Comparison of ENCODE assay signal across 9 cellular contexts in the genomic region with DNA sequence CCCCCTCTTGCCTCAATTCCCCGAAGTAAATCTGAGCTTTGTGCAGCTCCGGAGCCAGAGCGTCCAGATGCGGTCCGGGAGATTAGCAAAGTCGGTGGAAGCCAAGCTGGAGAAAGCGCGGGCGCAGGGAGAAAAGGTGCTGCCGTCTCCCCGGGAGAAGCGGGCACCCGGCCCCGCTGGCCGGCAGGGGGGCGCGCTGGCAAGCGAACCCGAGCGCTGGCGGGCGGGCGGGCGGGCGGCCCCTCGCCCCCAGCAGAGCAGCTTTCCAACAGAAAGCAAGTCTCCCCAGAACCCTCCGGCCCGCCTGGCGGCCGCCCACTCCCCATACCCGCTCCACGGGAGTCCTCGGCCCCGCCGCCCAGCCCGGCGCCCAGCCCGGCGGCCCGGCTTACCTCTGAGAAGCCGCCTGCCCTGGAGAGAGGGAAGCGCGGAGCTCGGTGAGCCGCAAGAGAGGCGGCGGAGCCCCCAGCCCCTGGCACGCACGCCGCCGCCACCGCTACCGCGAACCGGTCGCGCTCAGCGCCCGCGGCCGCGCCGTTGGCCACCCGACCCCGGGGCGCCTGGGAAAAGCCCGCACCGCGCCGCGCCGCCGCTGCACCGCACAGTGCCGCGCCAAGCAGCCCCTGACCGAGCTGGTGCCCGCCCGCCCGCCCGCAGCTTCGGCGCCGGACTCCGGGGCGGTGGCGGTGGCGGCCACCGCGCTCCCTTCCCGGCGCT. TPM values are rescaled to one million over a fixed set of nuclear protein-coding genes. Genes with fewer than 3 reads are reported as not detected.
DNase-seq lines count a peak whose midpoint lies in the region; ATAC-seq, FAIRE-seq and TF ChIP-seq lines count a peak whose summit lies in the region.
"Had no signal": no experiment of that assay in that cellular context is flagged by ENCODE, and none has a peak within 500 bp of the region (broad histone marks: within the 10 kb centered on the region; RNA-seq: fewer than 3 reads in every experiment).

No MANE protein-coding gene starts in this region.

- H3K36me3 Mint-ChIP-seq in endodermal cell (ENCODE audit: low read depth): no peaks in the 10 kb centered on the region

- H3K4me3 ChIP-seq in AG10803 (ENCODE audit: low read length) (peak overlapping the region; percentile 52), OCI-LY3 (ENCODE audit: low read length) (peak overlapping the region; percentile 76), endodermal cell (ENCODE audit: low read length) (peak overlapping the region; percentile 56), pancreas (peak overlapping the region; percentile 18 to 55 (median 36))
- H3K4me3 ChIP-seq: mucosa of descending colon had no signal

- H4K20me1 ChIP-seq in OCI-LY3 (ENCODE audit: insufficient read depth, low read length): no peaks in the 10 kb centered on the region

- peaks cover 27% of the 10 kb centered on the region for H3K27me3 ChIP-seq in OCI-LY3 (ENCODE audit: low read depth, low read length)
- peaks cover 87% of the 10 kb centered on the region for H3K27me3 ChIP-seq in endodermal cell (ENCODE audit: control insufficient read depth, insufficient read depth, low read length, poor library complexity, severe bottlenecking)
- peaks cover 5 to 45% (median 8%) of the 10 kb centered on the region in 4 donors for H3K27me3 ChIP-seq in pancreas

- H3K4me2 ChIP-seq in OCI-LY3 (ENCODE audit: low read length): peak overlapping the region; percentile 84

- peaks cover 87% of the 10 kb centered on the region for H3K27me3 Mint-ChIP-seq in endodermal cell (ENCODE audit: insufficient read depth)

- peak; percentile 9 for ATAC-seq in GM19324 (IDR thresholded peaks at IDR 0.05; ENCODE audit: low FRiP score, unreplicated experiment)
- peak in 2 of 4 donors; percentile 2 to 6 for ATAC-seq in pancreas

- H3K27ac ChIP-seq in OCI-LY3 (ENCODE audit: low read length) (no peak overlapping the region), endodermal cell (ENCODE audit: low read depth, low read length) (no peak overlapping the region), pancreas (no peak overlapping the region)

- H3K9me3 ChIP-seq in OCI-LY3 (ENCODE audit: insufficient read depth, low read length) (no peaks in the 10 kb centered on the region), endodermal cell (ENCODE audit: control insufficient read depth, low read length) (no peaks in the 10 kb centered on the region), pancreas (no peaks in the 10 kb centered on the region)
- H3K9me3 ChIP-seq: mucosa of descending colon had no signal

- H3K36me3 ChIP-seq in OCI-LY3 (replicated peaks; ENCODE audit: low read depth, low read length): no peaks in the 10 kb centered on the region
- no peaks in the 10 kb centered on the region for H3K36me3 ChIP-seq in endodermal cell (ENCODE audit: control insufficient read depth, insufficient read depth, low read length)
- H3K36me3 ChIP-seq in pancreas: no peaks in the 10 kb centered on the region

- H3K9me3 Mint-ChIP-seq in endodermal cell: peaks cover 52% of the 10 kb centered on the region

- peaks cover 9% of the 10 kb centered on the region for H3K4me1 Mint-ChIP-seq in endodermal cell

- DNase-seq in AG10803 (ENCODE audit: low read depth) (no peak), endodermal cell (peak; percentile 53), pancreas (peak in 1 of 6 donors; percentile 12), OCI-M2 (lab: John Stamatoyannopoulos, UW; ENCODE audit: unreplicated experiment) (no peak), islet precursor cell (no peak), C1 segment of cervical spinal cord (lab: John Stamatoyannopoulos, UW) (no peak)

- H3K4me1 ChIP-seq in OCI-LY3 (ENCODE audit: low read length) (0 out of 2 replicates have a peak, but pooled peaks cover 4% of the 10 kb centered on the region), endodermal cell (ENCODE audit: control insufficient read depth, insufficient read depth, low read length) (no peaks in the 10 kb centered on the region), pancreas (no peaks in the 10 kb centered on the region)

- H3K79me2 ChIP-seq in OCI-LY3 (ENCODE audit: low read length): no peaks in the 10 kb centered on the region

- H3K27ac Mint-ChIP-seq in endodermal cell: no peak overlapping the region

- no peak overlapping the region for H3K9ac ChIP-seq in OCI-LY3 (ENCODE audit: low read length)
- no peak overlapping the region for H3K9ac ChIP-seq in endodermal cell (ENCODE audit: extremely low read depth, low read length, poor library complexity, severe bottlenecking)

- peak overlapping the region; percentile 57 for H3K4me3 Mint-ChIP-seq in endodermal cell

- no peak for FAIRE-seq in pancreas (lab: Jason Lieb, UNC)

- intact Hi-C loops in pancreas (cut with DNase I): no loop called here

- TF ChIP-seq CTCF in AG10803 (conservative IDR thresholded peaks at IDR 0.05; ENCODE audit: low read length) (no peak), OCI-LY3 (IDR thresholded peaks at IDR 0.05; ENCODE audit: low read depth, low read length) (no peak), endodermal cell (conservative IDR thresholded peaks at IDR 0.05) (no peak), pancreas (IDR thresholded peaks at IDR 0.05) (no peak)

- no peak overlapping the region for H2AFZ ChIP-seq in OCI-LY3 (ENCODE audit: low read depth, low read length)

- WGBS in endodermal cell (ENCODE audit: insufficient coverage in 1 of 2, insufficient read length in 1 of 2), 2 experiments: 0% methylated on average over 4 to 76 of the region's 92 CpGs
- 0 to 4% methylated on average over 31 to 92 of the region's 92 CpGs for WGBS in pancreas, 2 donors

RNA-seq across cellular contexts. Expression of a gene that starts 0.5 kb away (rescaled TPM):
- total RNA-seq in endodermal cell: under 1 TPM; 0.40 to 0.93 TPM
- polyA plus RNA-seq in endodermal cell (2013, experiment 1 of 2): 1.2 TPM
- polyA plus RNA-seq in endodermal cell (2013, experiment 2 of 2): 3.0 TPM
- 1 to 10 TPM in 2 of 6 donors, under 1 TPM in 2, not detected in 2; 0.82 to 1.5 (median 1.1) TPM for total RNA-seq in pancreas
- 1 to 10 TPM in 1 of 2 donors, under 1 TPM in 1; 0.49 to 1.4 TPM for polyA plus RNA-seq in pancreas

RNA-seq across cellular contexts. Expression of a gene that starts 29.2 kb away (rescaled TPM):
- total RNA-seq in endodermal cell: 1,000 to 10,000 TPM in 1 of 2 donors, 100 to 1,000 TPM in 1; 791 to 1,451 TPM
- 864 TPM for polyA plus RNA-seq in endodermal cell (2013, experiment 1 of 2)
- 775 TPM for polyA plus RNA-seq in endodermal cell (2013, experiment 2 of 2)
- total RNA-seq in pancreas: 1,000 to 10,000 TPM in 3 of 6 donors, 100 to 1,000 TPM in 3; 559 to 1,221 (median 1,037) TPM
- 100 to 1,000 TPM; 592 to 955 TPM for polyA plus RNA-seq in pancreas
